In the genomic region with DNA sequence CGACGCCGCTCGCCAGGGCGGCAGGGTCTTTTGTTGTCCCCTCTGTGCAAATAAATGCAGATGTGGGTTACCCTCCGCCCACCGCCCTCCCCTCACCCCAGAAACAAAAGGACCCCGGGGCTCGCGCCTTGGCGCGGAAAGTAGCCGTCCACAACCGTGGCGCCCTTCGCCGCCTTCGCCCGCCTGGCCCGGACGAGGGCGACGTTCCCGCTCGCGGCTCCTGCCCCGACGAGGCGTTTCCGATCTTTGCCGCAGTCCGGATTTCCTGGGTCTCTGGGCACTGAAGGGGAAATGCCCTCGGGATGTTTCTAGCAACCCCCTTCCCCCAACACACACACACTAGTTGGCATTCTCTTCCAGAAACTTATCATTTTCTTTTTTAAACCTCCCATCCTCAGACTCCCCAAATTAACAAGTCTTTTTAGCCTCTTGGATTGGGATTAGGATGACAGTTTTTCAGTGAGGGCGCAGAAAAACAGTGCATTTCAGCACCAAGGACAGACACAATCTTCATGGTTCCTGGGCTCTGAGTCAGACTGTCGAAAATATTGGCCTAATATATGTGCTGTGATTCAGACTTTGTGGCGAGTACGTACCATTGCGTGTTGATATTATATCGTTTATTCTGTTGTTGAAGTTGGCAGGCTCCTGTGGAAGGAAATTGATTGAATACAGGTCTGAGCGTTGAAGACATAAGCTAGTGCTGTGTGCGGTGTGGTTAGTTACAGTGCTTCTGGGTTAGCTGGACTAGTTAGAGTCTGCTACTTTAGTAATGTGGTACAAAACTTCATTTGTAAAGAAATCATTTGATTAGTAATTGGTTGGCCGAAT, we compare ENCODE assay signal across 9 cellular contexts. TPM values are rescaled to one million over a fixed set of nuclear protein-coding genes. Genes with fewer than 3 reads are reported as not detected.
DNase-seq lines count a peak whose midpoint lies in the region; ATAC-seq and TF ChIP-seq lines count a peak whose summit lies in the region.
"Had no signal": no experiment of that assay in that cellular context is flagged by ENCODE, and none has a peak within 500 bp of the region (broad histone marks: within the 10 kb centered on the region; RNA-seq: fewer than 3 reads in every experiment).

No MANE protein-coding gene starts in this region.

- H3K4me3 Mint-ChIP-seq in Caco-2 (ENCODE audit: unreplicated experiment): peak overlapping the region; percentile 90
- no peak overlapping the region for H3K4me3 Mint-ChIP-seq in T-cell

- DNase-seq in Caco-2 (peak; percentile 72 to 85), Kasumi-1 (lab: John Stamatoyannopoulos, UW) (peak; percentile 19 to 51), amygdala (lab: John Stamatoyannopoulos, UW) (peak in 48 of 56 donors; percentile 3 to 78 (median 48)), hepatocyte (ENCODE audit: low spot score) (peak; percentile 75), renal cortical epithelial cell (ENCODE audit: low read depth) (peak; percentile 75), GM19238 (ENCODE audit: insufficient read length, low spot score) (no peak), T-cell (no peak)
- no peak for DNase-seq in activated CD4-positive, CD25-positive, alpha-beta regulatory T cell (lab: John Stamatoyannopoulos, UW)

- H2AFZ ChIP-seq in hepatocyte: peak overlapping the region; percentile 72

- no peaks in the 10 kb centered on the region for H3K9me3 Mint-ChIP-seq in Caco-2 (ENCODE audit: unreplicated experiment)
- H3K9me3 Mint-ChIP-seq in T-cell: peaks cover 0 to 3% (median 2%) of the 10 kb centered on the region in 3 donors

- peak overlapping the region; percentile 65 for H3K27ac ChIP-seq in hepatocyte

- peak overlapping the region; percentile 91 for H3K4me2 ChIP-seq in hepatocyte

- POLR2A ChIA-PET in Caco-2 (lab: Charles Lee): interaction anchor here (1.0 kb wide), 1 partner anchor 175 kb away, joined by 4 read pairs; no protein-coding TSS in a partner anchor
- POLR2A ChIA-PET in T-cell (lab: Charles Lee): no interaction called here

- H3K9me3 ChIP-seq in Caco-2 (no peaks in the 10 kb centered on the region), hepatocyte (ENCODE audit: low read depth) (no peaks in the 10 kb centered on the region)

- H3K36me3 ChIP-seq in Caco-2 (ENCODE audit: control insufficient read depth, insufficient read depth, low read length) (peaks cover 2% of the 10 kb centered on the region; the same call in 1 of the 2 replicates), hepatocyte (replicated peaks; ENCODE audit: insufficient read depth, low read depth) (no peaks in the 10 kb centered on the region)

- H3K4me3 ChIP-seq in Caco-2 (ENCODE audit: low read depth, low read length) (peak overlapping the region; percentile 97), hepatocyte (peak overlapping the region; percentile 73)

- intact Hi-C loops in Caco-2 (cut with micrococcal nuclease; ENCODE audit: unreplicated experiment): loop anchor here (1.0 to 10.0 kb wide), 8 partner anchors 50 to 662 kb away; partner anchors contain the start of gene BICC1

- TF ChIP-seq CTCF in Caco-2 (IDR thresholded peaks at IDR 0.05; ENCODE audit: insufficient read depth in 1 of 2, low read depth in 1 of 2, low read length in 1 of 2, severe bottlenecking in 1 of 2, unreplicated experiment in 1 of 2) (peak; percentile 25 to 50), hepatocyte (IDR thresholded peaks at IDR 0.05; ENCODE audit: poor library complexity) (peak; percentile 8)

- H3K27ac Mint-ChIP-seq in Caco-2 (ENCODE audit: unreplicated experiment): peak overlapping the region; percentile 60
- no peak overlapping the region for H3K27ac Mint-ChIP-seq in T-cell

- H3K27me3 Mint-ChIP-seq in Caco-2 (ENCODE audit: insufficient read depth, unreplicated experiment) (no peaks in the 10 kb centered on the region), T-cell (peaks cover 16 to 21% of the 10 kb centered on the region in 2 donors)

- WGBS in hepatocyte (ENCODE audit: low lambda C conversion rate, missing lambda C conversion rate): 9% methylated on average over 39 of the region's 42 CpGs

- no peaks in the 10 kb centered on the region for H4K20me1 ChIP-seq in hepatocyte (ENCODE audit: insufficient read depth, poor library complexity, severe bottlenecking)

- no peak for ATAC-seq in T-cell (replicated peaks in 1 of 4)

- no TSS peak for BruUV-seq in Caco-2 (replicated peaks; lab: Mats Ljungman, UMichigan)

- CTCF ChIA-PET in Caco-2 (lab: Charles Lee): interaction anchor here (0.6 to 1.4 kb wide), 4 partner anchors 50 to 419 kb away, joined by 3 to 4 read pairs (median 4); no protein-coding TSS in a partner anchor
- CTCF ChIA-PET in T-cell (lab: Charles Lee): no interaction called here

- peaks cover 16% of the 10 kb centered on the region for H3K36me3 Mint-ChIP-seq in Caco-2 (ENCODE audit: insufficient read depth, unreplicated experiment)
- no peaks in the 10 kb centered on the region for H3K36me3 Mint-ChIP-seq in T-cell

- peaks cover 41% of the 10 kb centered on the region for H3K79me2 ChIP-seq in hepatocyte

- H3K4me1 ChIP-seq in Caco-2 (peaks cover 35% of the 10 kb centered on the region), hepatocyte (ENCODE audit: insufficient read depth) (no peaks in the 10 kb centered on the region)

- no peaks in the 10 kb centered on the region for H3K27me3 ChIP-seq in Caco-2 (replicated peaks; ENCODE audit: control insufficient read depth, insufficient read depth, low read length)
- no peaks in the 10 kb centered on the region for H3K27me3 ChIP-seq in hepatocyte

- peaks cover 28% of the 10 kb centered on the region for H3K4me1 Mint-ChIP-seq in Caco-2 (ENCODE audit: low read depth, unreplicated experiment)
- H3K4me1 Mint-ChIP-seq in T-cell: peaks cover 2 to 5% (median 4%) of the 10 kb centered on the region in 3 donors

- H3K9me2 ChIP-seq in hepatocyte (replicated peaks; ENCODE audit: insufficient read depth): no peaks in the 10 kb centered on the region

RNA-seq across cellular contexts. Expression of gene PHYHIPL, which starts 0.8 kb away (rescaled TPM):
- 48.1 and 50.2 TPM in 2 replicates for total RNA-seq in Caco-2 (2022)
- 5.9 and 39.3 TPM in 2 replicates for total RNA-seq in hepatocyte
- 5.0 and 6.8 TPM in 2 replicates for polyA plus RNA-seq in hepatocyte
- 0.15 and 0.35 TPM in 2 replicates for total RNA-seq in renal cortical epithelial cell
- not detected for total RNA-seq in T-cell
- total RNA-seq: pulmonary artery endothelial cell had no signal

Comparison
In these comparisons a context has a peak if more than half of its experiments do, and no peak if none do; other contexts are left out.
1. DNase-seq: peak in Caco-2 (2 of 2), Kasumi-1 (2 of 2), amygdala (48 of 56), hepatocyte (single experiment) and renal cortical epithelial cell (single experiment); none in activated CD4-positive, CD25-positive, alpha-beta regulatory T cell (0 of 4), GM19238 (single experiment) and T-cell (0 of 34).